12 cellular contexts compared by ENCODE assay signal in genomic region chr11:11313426-11313825, GRCh38. TPM values are rescaled to one million over a fixed set of nuclear protein-coding genes. Genes with fewer than 3 reads are reported as not detected.
DNase-seq lines count a peak whose midpoint lies in the region; ATAC-seq lines count a peak whose summit lies in the region.
"Had no signal": no experiment of that assay in that cellular context is flagged by ENCODE, and none has a peak within 500 bp of the region (broad histone marks: within the 10 kb centered on the region; RNA-seq: fewer than 3 reads in every experiment).

No MANE protein-coding gene starts in this region.

- H3K9ac ChIP-seq in skeletal muscle tissue (ENCODE audit: low read depth in 1 of 3, low read length in 3 of 3): no peak overlapping the region

- peaks cover 6 to 20% (median 19%) of the 10 kb centered on the region in 3 donors for H3K4me1 ChIP-seq in skeletal muscle tissue (ENCODE audit: control insufficient read depth in 3 of 3, insufficient read depth in 3 of 3, low read length in 3 of 3)

- no peaks in the 10 kb centered on the region for H3K36me3 ChIP-seq in skeletal muscle tissue (ENCODE audit: control insufficient read depth in 3 of 3, insufficient read depth in 3 of 3, low read length in 3 of 3)

- DNase-seq in DMS153 (lab: John Stamatoyannopoulos, UW): peak; percentile 6
- DNase-seq in DMS153 treated with DMSO at 0.1 percent for 48 hours (lab: John Stamatoyannopoulos, UW; ENCODE audit: unreplicated experiment): no peak
- DNase-seq in SKM-1 treated with dmso at 0.1 percent for 144 hours (lab: John Stamatoyannopoulos, UW; ENCODE audit: unreplicated experiment): peak; percentile 70
- DNase-seq in foreskin melanocyte: peak; percentile 22
- no peak for DNase-seq in cerebellar cortex (ENCODE audit: low spot score)
- no peak for DNase-seq in NCI-H187 treated with DMSO at 0.1 percent for 48 hours (lab: John Stamatoyannopoulos, UW)
- DNase-seq: activated effector memory CD4-positive, alpha-beta T cell treated with anti-CD3 and anti-CD28 coated beads, Interleukin-2, amount 50 U/mL, for 16 hours; effector memory CD4-positive, alpha-beta T cell; NCI-H526 treated with DMSO at 0.1 percent for 48 hours had no signal

- no peaks in the 10 kb centered on the region for H3K27me3 ChIP-seq in skeletal muscle tissue (ENCODE audit: control insufficient read depth in 3 of 3, insufficient read depth in 3 of 3, low read length in 3 of 3)

- ATAC-seq in HG02970 (IDR thresholded peaks at IDR 0.05; ENCODE audit: low FRiP score, unreplicated experiment): no peak

- peak overlapping the region; percentile 68 for H3K27ac ChIP-seq in skeletal muscle tissue (ENCODE audit: low read depth, low read length)
- H3K27ac ChIP-seq: 22Rv1 had no signal

- H3K4me3 ChIP-seq in skeletal muscle tissue (ENCODE audit: low read length in 3 of 3): no peak overlapping the region

- H3K9me3 ChIP-seq in skeletal muscle tissue (ENCODE audit: control insufficient read depth in 3 of 3, low read length in 3 of 3): no peaks in the 10 kb centered on the region

RNA-seq across cellular contexts. Expression of gene CSNK2A3, which starts 39.6 kb away (rescaled TPM):
- 0.52 TPM for total RNA-seq in skeletal muscle tissue

Comparison
In these comparisons a context has a peak if more than half of its experiments do, and no peak if none do; other contexts are left out.
1. DNase-seq: peak in DMS153 (single experiment), SKM-1 treated with dmso at 0.1 percent for 144 hours (single experiment) and foreskin melanocyte (single experiment); none in DMS153 treated with DMSO at 0.1 percent for 48 hours (single experiment), cerebellar cortex (single experiment) and NCI-H187 treated with DMSO at 0.1 percent for 48 hours (single experiment).